Comparison of ENCODE assay signal across 24 cellular contexts in the genomic region with DNA sequence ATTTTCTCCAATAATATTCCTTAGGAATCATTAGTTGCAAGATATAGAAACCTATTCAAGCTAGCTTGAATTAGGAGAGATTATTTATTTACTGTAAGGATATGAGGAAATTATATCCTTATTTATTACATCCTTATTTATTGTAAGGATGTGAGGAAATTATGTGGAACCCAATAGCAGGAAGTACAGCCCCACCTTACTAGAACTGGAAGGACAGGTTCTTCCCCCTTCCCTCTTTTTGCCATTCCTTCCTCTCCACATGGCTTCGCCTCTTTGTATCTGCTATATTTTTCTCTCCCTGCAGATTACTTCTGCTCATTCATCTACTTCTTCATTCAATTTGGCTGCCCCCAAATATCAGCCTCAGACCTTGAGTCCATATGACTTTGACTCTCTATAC. TPM values are rescaled to one million over a fixed set of nuclear protein-coding genes. Genes with fewer than 3 reads are reported as not detected.
DNase-seq lines count a peak whose midpoint lies in the region; ATAC-seq and TF ChIP-seq lines count a peak whose summit lies in the region.
"Had no signal": no experiment of that assay in that cellular context is flagged by ENCODE, and none has a peak within 500 bp of the region (broad histone marks: within the 10 kb centered on the region; RNA-seq: fewer than 3 reads in every experiment).

No MANE protein-coding gene starts in this region.

- H3K79me1 ChIP-seq in mesendoderm (ENCODE audit: low read length), result no peaks in the 10 kb centered on the region

- peak overlapping the region; percentile 48 for H3K27ac ChIP-seq in C4-2B
- H3K27ac ChIP-seq in VCaP, result peak overlapping the region; percentile 41
- no peak overlapping the region for H3K27ac ChIP-seq in mesendoderm (ENCODE audit: low read depth, low read length)

- no peak overlapping the region for H4K8ac ChIP-seq in mesendoderm (ENCODE audit: low read depth, low read length)

- no CpG with 5 or more reads among the region's 1 CpG for WGBS in mesendoderm (ENCODE audit: extremely low coverage, insufficient coverage, low lambda C conversion rate)

- TF ChIP-seq CTCF in C4-2B (conservative IDR thresholded peaks at IDR 0.05), result no peak
- no peak for TF ChIP-seq CTCF in VCaP (conservative IDR thresholded peaks at IDR 0.05)

- no peak overlapping the region for H2BK5ac ChIP-seq in mesendoderm (ENCODE audit: low read length)

- no peak overlapping the region for H3K4me3 ChIP-seq in mesendoderm (ENCODE audit: low read length)
- H3K4me3 ChIP-seq: MG63 had no signal

- H4K5ac ChIP-seq in mesendoderm (ENCODE audit: low read length), result no peak overlapping the region

- no peak overlapping the region for H3K9ac ChIP-seq in mesendoderm (ENCODE audit: low read length)

- no peak overlapping the region for H3K4me2 ChIP-seq in mesendoderm (ENCODE audit: low read length)

- H3K56ac ChIP-seq in mesendoderm (ENCODE audit: low read length), result no peak overlapping the region

- ATAC-seq in left colon, result peak; percentile 89
- ATAC-seq in GM21360 (IDR thresholded peaks at IDR 0.05; ENCODE audit: unreplicated experiment), result no peak
- ATAC-seq in GM19035 (IDR thresholded peaks at IDR 0.05; ENCODE audit: unreplicated experiment), result no peak
- no peak for ATAC-seq in GM18873 (IDR thresholded peaks at IDR 0.05; ENCODE audit: low FRiP score, unreplicated experiment)

- H3K36me3 ChIP-seq in mesendoderm (ENCODE audit: control insufficient read depth, insufficient read depth, low read length), result no peaks in the 10 kb centered on the region
- H3K36me3 ChIP-seq: BE2C, MG63 had no signal

- no peak overlapping the region for H3K23ac ChIP-seq in mesendoderm (ENCODE audit: low read length)

- intact Hi-C loops in left colon (cut with DNase I, micrococcal nuclease), result no loop called here

- no peak overlapping the region for H3K18ac ChIP-seq in mesendoderm (ENCODE audit: low read length)

- no peak overlapping the region for H2BK15ac ChIP-seq in mesendoderm (replicated peaks; ENCODE audit: low read depth)

- no peaks in the 10 kb centered on the region for H3K79me2 ChIP-seq in mesendoderm (ENCODE audit: control insufficient read depth, insufficient read depth, low read length)

- DNase-seq in LoVo (ENCODE audit: low spot score) (peak; percentile 28), left colon (no peak), mesendoderm (no peak)
- DNase-seq: 8988T; BE2C; Caco-2; CD4-positive, alpha-beta T cell; H7; HFFc6; Karpas-422; MG63; NCI-H1048; NCI-H1436; NCI-H1930; NCI-H446 treated with DMSO at 0.1 percent for 48 hours; NCI-H748 treated with DMSO at 0.1 percent for 48 hours; NK-92 treated with Interleukin-12 subunit alpha and Interleukin-12 subunit beta, amount 100 ng/mL, for 24 hours had no signal

- no peak overlapping the region for H2BK120ac ChIP-seq in mesendoderm (ENCODE audit: low read depth, low read length)

- H3K4ac ChIP-seq in mesendoderm (ENCODE audit: low read depth, low read length), result no peak overlapping the region

- H2AK5ac ChIP-seq in mesendoderm (ENCODE audit: low read length), result no peak overlapping the region

- H3K4me1 ChIP-seq in mesendoderm (ENCODE audit: control insufficient read depth, low read depth, low read length), result no peaks in the 10 kb centered on the region
- H3K4me1 ChIP-seq: BE2C, Caco-2 had no signal

- H3K27me3 ChIP-seq in mesendoderm (ENCODE audit: insufficient read depth, low read length, poor library complexity), result no peaks in the 10 kb centered on the region
- H3K27me3 ChIP-seq: BE2C, MG63 had no signal

RNA-seq across cellular contexts. Expression of a gene that starts 49.5 kb away (rescaled TPM):
- total RNA-seq in left colon, result 100 to 1,000 TPM; 107 to 134 TPM
- 0.03 TPM for polyA plus RNA-seq in mesendoderm (2013, experiment 1 of 2)
- 0.06 TPM for polyA plus RNA-seq in mesendoderm (2013, experiment 2 of 2)
- total RNA-seq: Caco-2; CD4-positive, alpha-beta T cell; H7; HFFc6; HT1080; RPMI7951 had no signal
